In the genomic region with DNA sequence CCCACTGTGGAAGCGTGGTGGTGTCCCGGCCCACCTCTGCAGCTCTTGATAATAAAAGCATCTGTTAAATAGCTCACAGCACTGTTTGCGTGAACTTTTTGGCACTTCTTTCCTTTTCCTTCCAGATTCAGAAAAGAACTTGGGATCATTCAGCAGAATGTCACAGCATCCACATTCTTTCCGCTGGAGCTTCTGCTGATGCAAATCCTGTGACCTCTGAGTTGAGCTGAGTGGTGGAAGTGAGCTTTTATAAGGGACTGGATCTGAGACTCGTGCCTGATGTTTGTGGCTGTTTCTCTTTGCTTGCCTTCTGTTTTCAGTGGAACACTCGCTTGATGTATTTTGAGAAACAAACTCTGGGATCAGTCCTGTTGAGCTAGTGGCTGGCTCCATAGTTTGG, we compare ENCODE assay signal across 21 cellular contexts. TPM values are rescaled to one million over a fixed set of nuclear protein-coding genes. Genes with fewer than 3 reads are reported as not detected.
DNase-seq lines count a peak whose midpoint lies in the region; ATAC-seq and TF ChIP-seq lines count a peak whose summit lies in the region.
"Had no signal": no experiment of that assay in that cellular context is flagged by ENCODE, and none has a peak within 500 bp of the region (broad histone marks: within the 10 kb centered on the region; RNA-seq: fewer than 3 reads in every experiment).

No MANE protein-coding gene starts in this region.

- H3K9me3 ChIP-seq in liver (ENCODE audit: control insufficient read depth in 4 of 4, low read length in 3 of 4) (no peaks in the 10 kb centered on the region), right lobe of liver (no peaks in the 10 kb centered on the region), colonic mucosa (no peaks in the 10 kb centered on the region), neural progenitor cell (ENCODE audit: low read depth) (no peaks in the 10 kb centered on the region), upper lobe of left lung (no peaks in the 10 kb centered on the region)
- H3K9me3 ChIP-seq: gastroesophageal sphincter had no signal

- no peak overlapping the region for H3K4me2 ChIP-seq in neural progenitor cell

- H3K27me3 ChIP-seq in liver (ENCODE audit: control insufficient read depth in 4 of 4, insufficient read depth in 4 of 4, low read length in 3 of 4) (no peaks in the 10 kb centered on the region), right lobe of liver (no peaks in the 10 kb centered on the region), colonic mucosa (no peaks in the 10 kb centered on the region), neural progenitor cell (no peaks in the 10 kb centered on the region), upper lobe of left lung (no peaks in the 10 kb centered on the region)
- H3K27me3 ChIP-seq: gastroesophageal sphincter had no signal

- peaks cover 86% of the 10 kb centered on the region for H3K79me2 ChIP-seq in neural progenitor cell (ENCODE audit: low read depth)

- no peaks in the 10 kb centered on the region for H3K27me3 Mint-ChIP-seq in neural progenitor cell (ENCODE audit: insufficient read depth, low read depth)
- H3K27me3 Mint-ChIP-seq: naive thymus-derived CD4-positive, alpha-beta T cell; T-cell had no signal

- no peak overlapping the region for H2AFZ ChIP-seq in neural progenitor cell (replicated peaks)

- no peak overlapping the region for H3K9ac ChIP-seq in liver (ENCODE audit: low read depth in 1 of 2, low read length in 2 of 2)
- H3K9ac ChIP-seq in colonic mucosa (ENCODE audit: low read depth in 2 of 2, low read length in 2 of 2), result peak overlapping the region in 1 of 2 donors; percentile 44
- H3K9ac ChIP-seq in neural progenitor cell, result no peak overlapping the region

- no peak for TF ChIP-seq EP300 in upper lobe of left lung (IDR thresholded peaks at IDR 0.05)

- peaks cover 8% of the 10 kb centered on the region for H3K36me3 Mint-ChIP-seq in neural progenitor cell

- peaks cover 86% of the 10 kb centered on the region for H4K20me1 ChIP-seq in neural progenitor cell (ENCODE audit: low read depth)

- no peaks in the 10 kb centered on the region for H3K9me3 Mint-ChIP-seq in neural progenitor cell
- H3K9me3 Mint-ChIP-seq: naive thymus-derived CD4-positive, alpha-beta T cell; T-cell had no signal

- TF ChIP-seq POLR2A in right lobe of liver (IDR thresholded peaks at IDR 0.05), result no peak
- TF ChIP-seq POLR2A in upper lobe of left lung (IDR thresholded peaks at IDR 0.05), result no peak

- peaks cover 30% of the 10 kb centered on the region for H3K4me1 Mint-ChIP-seq in neural progenitor cell

- no peak for ATAC-seq in right lobe of liver
- no peak for ATAC-seq in upper lobe of left lung (ENCODE audit: low FRiP score in 2 of 2)
- ATAC-seq: gastroesophageal sphincter; naive thymus-derived CD4-positive, alpha-beta T cell; stimulated activated naive CD8-positive, alpha-beta T cell treated with anti-CD3 and anti-CD28 coated beads, Interleukin-15, Interleukin-2, amounts not matched to agents 100 U/mL and 50 U/mL, for 24 hours; T-cell had no signal

- H3F3A ChIP-seq in neural progenitor cell (ENCODE audit: low read depth), result peaks cover 6% of the 10 kb centered on the region

- no peak for TF ChIP-seq RAD21 in liver (IDR thresholded peaks at IDR 0.05)

- intact Hi-C loops in right lobe of liver (cut with DNase I), result no loop called here
- intact Hi-C loops in colonic mucosa (cut with DNase I), result no loop called here

- H3K4me3 ChIP-seq in liver (ENCODE audit: low read depth in 1 of 3, low read length in 3 of 3) (no peak overlapping the region), right lobe of liver (no peak overlapping the region), colonic mucosa (no peak overlapping the region), neural progenitor cell (no peak overlapping the region), upper lobe of left lung (no peak overlapping the region)
- H3K4me3 ChIP-seq: gastroesophageal sphincter, lung had no signal

- no peak for TF ChIP-seq CTCF in liver (IDR thresholded peaks at IDR 0.05; ENCODE audit: low read depth, low read length, missing input control)
- TF ChIP-seq CTCF in right lobe of liver (IDR thresholded peaks at IDR 0.05), result no peak
- no peak for TF ChIP-seq CTCF in colonic mucosa (IDR thresholded peaks at IDR 0.05)
- TF ChIP-seq CTCF in neural progenitor cell (IDR thresholded peaks at IDR 0.05), result no peak
- no peak for TF ChIP-seq CTCF in GM20000 (IDR thresholded peaks at IDR 0.05; ENCODE audit: extremely low read depth, missing control alignments)
- TF ChIP-seq CTCF in upper lobe of left lung (IDR thresholded peaks at IDR 0.05), result no peak

- H3K4me1 ChIP-seq in liver (ENCODE audit: control insufficient read depth in 4 of 4, insufficient read depth in 4 of 4, low read length in 3 of 4) (peaks cover 19 to 51% (median 30%) of the 10 kb centered on the region in 4 donors), right lobe of liver (peaks cover 0 to 30% (median 15%) of the 10 kb centered on the region in 4 donors), colonic mucosa (peaks cover 23% of the 10 kb centered on the region), neural progenitor cell (peaks cover 12% of the 10 kb centered on the region), upper lobe of left lung (peaks cover 12 to 43% (median 26%) of the 10 kb centered on the region in 4 donors)

- no peak overlapping the region for H3K27ac Mint-ChIP-seq in neural progenitor cell

- H3K27ac ChIP-seq in liver (ENCODE audit: low read depth in 1 of 2, low read length in 2 of 2), result peak overlapping the region; percentile 9 to 49
- H3K27ac ChIP-seq in right lobe of liver, result peak overlapping the region in 1 of 3 donors; percentile 21
- H3K27ac ChIP-seq in colonic mucosa, result peak overlapping the region; percentile 78
- H3K27ac ChIP-seq in neural progenitor cell, result no peak overlapping the region
- H3K27ac ChIP-seq in upper lobe of left lung, result no peak overlapping the region

- 75% methylated on average over 6 of the region's 6 CpGs for WGBS in liver
- 70% methylated on average over 4 of the region's 6 CpGs for WGBS in right lobe of liver (ENCODE audit: insufficient coverage, low coverage, low lambda C conversion rate, missing lambda C conversion rate)
- WGBS in upper lobe of left lung, 2 donors, result 89% methylated on average over 6 of the region's 6 CpGs

- DNase-seq in right lobe of liver (no peak), colonic mucosa (no peak), neural progenitor cell (ENCODE audit: low spot score) (no peak), GM20000 (ENCODE audit: low spot score) (no peak), NCI-H82 (lab: John Stamatoyannopoulos, UW) (no peak), NCI-H2107 treated with DMSO at 0.1 percent for 48 hours (lab: John Stamatoyannopoulos, UW; ENCODE audit: unreplicated experiment) (no peak), upper lobe of left lung (no peak)
- DNase-seq: activated CD4-positive, CD25-positive, alpha-beta regulatory T cell; activated CD8-positive, alpha-beta memory T cell treated with anti-CD3 and anti-CD28 coated beads for 24 hours; cerebellar nuclear complex; naive thymus-derived CD4-positive, alpha-beta T cell; NCI-H1436; NCI-H774; stimulated activated naive CD8-positive, alpha-beta T cell treated with anti-CD3 and anti-CD28 coated beads, Interleukin-15, Interleukin-2, amounts not matched to agents 100 U/mL and 50 U/mL, for 24 hours; T-cell had no signal

- H3K4me3 Mint-ChIP-seq in neural progenitor cell, result peak overlapping the region; percentile 39

- H3K36me3 ChIP-seq in liver (ENCODE audit: control insufficient read depth in 4 of 4, insufficient read depth in 3 of 4, low read depth in 1 of 4, low read length in 3 of 4), result peaks cover 0 to 6% (median under 1%) of the 10 kb centered on the region in 4 donors
- H3K36me3 ChIP-seq in right lobe of liver, result no peaks in the 10 kb centered on the region
- no peaks in the 10 kb centered on the region for H3K36me3 ChIP-seq in colonic mucosa
- H3K36me3 ChIP-seq in neural progenitor cell, result no peaks in the 10 kb centered on the region
- H3K36me3 ChIP-seq in upper lobe of left lung, result peaks cover 0 to 19% (median 0%) of the 10 kb centered on the region in 4 donors

TF ChIP-seq in liver, 16 proteins besides CTCF, POLR2A, EP300 and RAD21 (continues in another document):
- TF ChIP-seq RXRA (IDR thresholded peaks at IDR 0.05), result peak; percentile 19 to 46
- TF ChIP-seq EGR1 (IDR thresholded peaks at IDR 0.05; ENCODE audit: low read depth in 2 of 2), result no peak
- no peak for TF ChIP-seq JUND (IDR thresholded peaks at IDR 0.05)
- no peak for TF ChIP-seq SP1 (IDR thresholded peaks at IDR 0.05)
- no peak for TF ChIP-seq YY1 (IDR thresholded peaks at IDR 0.05)
- no peak for TF ChIP-seq FOXA2 (IDR thresholded peaks at IDR 0.05)
- no peak for TF ChIP-seq HNF4G (IDR thresholded peaks at IDR 0.05)

RNA-seq across cellular contexts. Expression of gene OSBPL2, which starts 3.9 kb away (rescaled TPM):
- total RNA-seq in liver (10 to 100 TPM; 12.7 to 19.7 TPM), right lobe of liver (10 to 100 TPM; 15.6 to 27.8 (median 21.2) TPM), colonic mucosa (100 to 1,000 TPM in 1 of 2 donors, 10 to 100 TPM in 1; 77.3 to 102 TPM), neural progenitor cell (ENCODE audit: low replicate concordance) (28.4 and 35.7 TPM in 2 replicates), upper lobe of left lung (10 to 100 TPM; 35.7 to 65.0 (median 48.0) TPM)
- 10 to 100 TPM in 1 of 2 donors, 1 to 10 TPM in 1; 9.9 to 11.9 TPM for polyA plus RNA-seq in liver

RNA-seq across cellular contexts. Expression of gene HRH3, which starts 22.1 kb away (rescaled TPM):
- not detected for total RNA-seq in liver
- polyA plus RNA-seq in liver, result not detected
- total RNA-seq in right lobe of liver, result not detected
- total RNA-seq in colonic mucosa, result not detected
- total RNA-seq in neural progenitor cell (ENCODE audit: low replicate concordance), result 0.09 and 1.7 TPM in 2 replicates
- total RNA-seq in upper lobe of left lung, result not detected
- total RNA-seq: gastroesophageal sphincter; HT1080; lung; naive thymus-derived CD4-positive, alpha-beta T cell; pulmonary artery endothelial cell; RPMI7951; T-cell had no signal
- polyA plus RNA-seq: lung; naive thymus-derived CD4-positive, alpha-beta T cell had no signal

RNA-seq across cellular contexts. Expression of gene MTG2, which starts 59.4 kb away (rescaled TPM):
- 10 to 100 TPM; 13.0 to 26.8 TPM for total RNA-seq in liver
- polyA plus RNA-seq in liver, result 10 to 100 TPM; 22.0 to 28.0 TPM
- total RNA-seq in right lobe of liver, result 10 to 100 TPM; 27.0 to 45.6 (median 31.8) TPM
- 10 to 100 TPM; 30.4 to 46.7 TPM for total RNA-seq in colonic mucosa
- 16.2 and 19.2 TPM in 2 replicates for total RNA-seq in neural progenitor cell (ENCODE audit: low replicate concordance)
- total RNA-seq in upper lobe of left lung, result 10 to 100 TPM; 28.3 to 42.3 (median 32.0) TPM

Comparison
In these comparisons a context has a peak if more than half of its experiments do, and no peak if none do; other contexts are left out.
1. H3K27ac ChIP-seq: peak in liver (2 of 2) and colonic mucosa (single experiment); none in neural progenitor cell (single experiment) and upper lobe of left lung (0 of 4).